Comparison of ENCODE assay signal across 10 cellular contexts in genomic region chr16:68642436-68643064, GRCh38. TPM values are rescaled to one million over a fixed set of nuclear protein-coding genes. Genes with fewer than 3 reads are reported as not detected.
DNase-seq lines count a peak whose midpoint lies in the region; ATAC-seq and TF ChIP-seq lines count a peak whose summit lies in the region.
"Had no signal": no experiment of that assay in that cellular context is flagged by ENCODE, and none has a peak within 500 bp of the region (broad histone marks: within the 10 kb centered on the region; RNA-seq: fewer than 3 reads in every experiment).

No MANE protein-coding gene starts in this region.

- no peak for TF ChIP-seq CTCF in epithelial cell of esophagus (IDR thresholded peaks at IDR 0.05; ENCODE audit: insufficient read depth, low read depth, low read length, missing control alignments)
- TF ChIP-seq CTCF in omental fat pad (IDR thresholded peaks at IDR 0.05): no peak
- TF ChIP-seq CTCF in gastrocnemius medialis (IDR thresholded peaks at IDR 0.05 in 4 of 5, conservative IDR thresholded peaks at IDR 0.05 in 1 of 5): no peak

- no peaks in the 10 kb centered on the region for H3K36me3 ChIP-seq in gastrocnemius medialis

- H3K4me1 ChIP-seq in gastrocnemius medialis: no peaks in the 10 kb centered on the region

- in situ Hi-C loops in gastrocnemius medialis (cut with MboI; ENCODE audit: low sequenced_read_pairs in 4 of 4): no loop called here

- intact Hi-C loops in gastrocnemius medialis (cut with DNase I; ENCODE audit: low total_unique reads): no loop called here

- peaks cover 51 to 57% (median 56%) of the 10 kb centered on the region in 3 donors for H3K27me3 ChIP-seq in gastrocnemius medialis

- no peak overlapping the region for H3K27ac ChIP-seq in gastrocnemius medialis

- no peak overlapping the region for H3K4me3 ChIP-seq in epithelial cell of esophagus (ENCODE audit: low read length)
- no peak overlapping the region for H3K4me3 ChIP-seq in gastrocnemius medialis

- no peaks in the 10 kb centered on the region for H3K9me3 ChIP-seq in gastrocnemius medialis

- DNase-seq in DMS153 (lab: John Stamatoyannopoulos, UW) (peak; percentile 54), NCI-H2029 treated with DMSO at 0.1 percent for 48 hours (lab: John Stamatoyannopoulos, UW) (peak; percentile 19), epithelial cell of esophagus (ENCODE audit: low read depth) (peak; percentile 81), omental fat pad (ENCODE audit: low spot score) (no peak), OCI-M1 (lab: John Stamatoyannopoulos, UW) (no peak), gastrocnemius medialis (no peak)
- DNase-seq: activated B cell treated with CpG ODN at 0.5 μM for 24 hours had no signal

- no peak for TF ChIP-seq POLR2A in gastrocnemius medialis (IDR thresholded peaks at IDR 0.05)

- peak; percentile 60 for ATAC-seq in omental fat pad (ENCODE audit: low FRiP score)
- no peak for ATAC-seq in GM18502 (IDR thresholded peaks at IDR 0.05; ENCODE audit: poor library complexity, unreplicated experiment)
- no peak for ATAC-seq in HG02571 (IDR thresholded peaks at IDR 0.05; ENCODE audit: unreplicated experiment)
- no peak for ATAC-seq in gastrocnemius medialis

RNA-seq across cellular contexts. Expression of gene CDH3, which starts 2.6 kb away (rescaled TPM):
- total RNA-seq in omental fat pad: 10 to 100 TPM in 2 of 4 donors, 1 to 10 TPM in 1, not detected in 1; 8.3 to 22.4 (median 11.5) TPM
- not detected for total RNA-seq in gastrocnemius medialis
- total RNA-seq: activated B cell treated with CpG ODN at 0.5 μM for 24 hours, cardiac septum had no signal

Comparison
In these comparisons a context has a peak if more than half of its experiments do, and no peak if none do; other contexts are left out.
1. DNase-seq: peak in DMS153 (single experiment), NCI-H2029 treated with DMSO at 0.1 percent for 48 hours (single experiment) and epithelial cell of esophagus (single experiment); none in omental fat pad (single experiment), OCI-M1 (single experiment) and gastrocnemius medialis (0 of 2).